ENCODE assay signal across 8 cellular contexts in genomic region chr3:45995370-45996192, GRCh38. TPM values are rescaled to one million over a fixed set of nuclear protein-coding genes. Genes with fewer than 3 reads are reported as not detected.
DNase-seq lines count a peak whose midpoint lies in the region; ATAC-seq lines count a peak whose summit lies in the region.

Gene FYCO1, minus strand, starts transcription at chr3:45995824. Its CDS starts 10,914 bp downstream, at chr3:45984910.

- H3K4me3 Mint-ChIP-seq in CD4-positive, CD25-positive, alpha-beta regulatory T cell = peak within 1 kb of the TSS; percentile 88 to 95 (median 93)

- peaks cover 49% of the 10 kb centered on the region for H3K4me1 ChIP-seq in CD4-positive, CD25-positive, alpha-beta regulatory T cell (ENCODE audit: control insufficient read depth, insufficient read depth, low read length, poor library complexity, severe bottlenecking)
- H3K4me1 ChIP-seq in effector memory CD4-positive, alpha-beta T cell (ENCODE audit: control insufficient read depth, insufficient read depth, low read length, poor library complexity, severe bottlenecking) = peaks cover 35% of the 10 kb centered on the region

- ATAC-seq in CD4-positive, CD25-positive, alpha-beta regulatory T cell (ENCODE audit: low read depth in 2 of 2) = peak; percentile 96 to 97
- ATAC-seq in GM19395 (IDR thresholded peaks at IDR 0.05; ENCODE audit: unreplicated experiment) (peak; percentile 91), HG03558 (IDR thresholded peaks at IDR 0.05; ENCODE audit: extremely low read depth, unreplicated experiment) (peak; percentile 64)

- peak within 1 kb of the TSS; percentile 87 to 97 (median 91) for H3K27ac Mint-ChIP-seq in CD4-positive, CD25-positive, alpha-beta regulatory T cell

- H3K36me3 ChIP-seq in CD4-positive, CD25-positive, alpha-beta regulatory T cell (ENCODE audit: control insufficient read depth, insufficient read depth, low read length) = no peaks in the 10 kb centered on the region
- no peaks in the 10 kb centered on the region for H3K36me3 ChIP-seq in effector memory CD4-positive, alpha-beta T cell (ENCODE audit: control insufficient read depth, insufficient read depth, low read length)

- peak within 1 kb of the TSS; percentile 93 for H3K27ac ChIP-seq in CD4-positive, CD25-positive, alpha-beta regulatory T cell (ENCODE audit: insufficient read depth, low read length, poor library complexity, severe bottlenecking)
- peak within 1 kb of the TSS; percentile 91 for H3K27ac ChIP-seq in effector memory CD4-positive, alpha-beta T cell (ENCODE audit: insufficient read depth, low read length, poor library complexity, severe bottlenecking)

- H3K27me3 ChIP-seq in CD4-positive, CD25-positive, alpha-beta regulatory T cell (ENCODE audit: control insufficient read depth, insufficient read depth, low read length) = no peaks in the 10 kb centered on the region
- no peaks in the 10 kb centered on the region for H3K27me3 ChIP-seq in effector memory CD4-positive, alpha-beta T cell (replicated peaks; ENCODE audit: control insufficient read depth, insufficient read depth, low read length, poor library complexity, severe bottlenecking)

- no peaks in the 10 kb centered on the region for H3K9me3 ChIP-seq in CD4-positive, CD25-positive, alpha-beta regulatory T cell (ENCODE audit: control insufficient read depth in 2 of 2, low read length in 2 of 2)
- H3K9me3 ChIP-seq in effector memory CD4-positive, alpha-beta T cell (ENCODE audit: control insufficient read depth, low read length) = no peaks in the 10 kb centered on the region

- CTCF ChIA-PET in activated CD8-positive, alpha-beta memory T cell treated with anti-CD3 and anti-CD28 coated beads for 36 hours (lab: Charles Lee) = interaction anchor here (1.0 to 3.1 kb wide), 6 partner anchors 14 to 218 kb away, joined by 3 to 12 read pairs (median 6); no protein-coding TSS in a partner anchor

- POLR2A ChIA-PET in activated CD8-positive, alpha-beta memory T cell treated with anti-CD3 and anti-CD28 coated beads for 36 hours (lab: Charles Lee) = interaction anchor here (1.3 to 1.4 kb wide), 2 partner anchors 9 to 23 kb away, joined by 3 to 4 read pairs; no protein-coding TSS in a partner anchor

- no peaks in the 10 kb centered on the region for H3K27me3 Mint-ChIP-seq in CD4-positive, CD25-positive, alpha-beta regulatory T cell

- H3K36me3 Mint-ChIP-seq in CD4-positive, CD25-positive, alpha-beta regulatory T cell = peaks cover under 1% of the 10 kb centered on the region

- H3K4me3 ChIP-seq in CD4-positive, CD25-positive, alpha-beta regulatory T cell (ENCODE audit: low read depth, low read length) = peak within 1 kb of the TSS; percentile 81
- peak within 1 kb of the TSS; percentile 95 for H3K4me3 ChIP-seq in effector memory CD4-positive, alpha-beta T cell (ENCODE audit: insufficient read depth, low read depth, low read length, poor library complexity, severe bottlenecking)

- DNase-seq in CD4-positive, CD25-positive, alpha-beta regulatory T cell = peak; percentile 84 to 94 (median 86)
- DNase-seq in NOMO-1 (lab: John Stamatoyannopoulos, UW; ENCODE audit: unreplicated experiment in 2 of 2) = peak; percentile 91 to 92
- DNase-seq in effector memory CD4-positive, alpha-beta T cell = peak; percentile 67 to 82 (median 73)
- peak; percentile 92 for DNase-seq in lung microvascular endothelial cell (ENCODE audit: low read depth in 2 of 2)
- peak; percentile 78 to 90 (median 81) for DNase-seq in stimulated activated CD4-positive, alpha-beta T cell treated with anti-CD3 and anti-CD28 coated beads, TNF-alpha, amount 100 ng/mL, for 48 hours (ENCODE audit: low read depth in 3 of 3)

- peaks cover 12 to 52% (median 34%) of the 10 kb centered on the region in 4 donors for H3K4me1 Mint-ChIP-seq in CD4-positive, CD25-positive, alpha-beta regulatory T cell

- no peaks in the 10 kb centered on the region for H3K9me3 Mint-ChIP-seq in CD4-positive, CD25-positive, alpha-beta regulatory T cell

RNA-seq across cellular contexts. Expression of gene FYCO1, which starts in this region (rescaled TPM):
- 42.5 TPM for total RNA-seq in CD4-positive, CD25-positive, alpha-beta regulatory T cell
- polyA plus RNA-seq in CD4-positive, CD25-positive, alpha-beta regulatory T cell = 1 to 10 TPM; 2.1 to 3.3 (median 2.4) TPM
- 10 to 100 TPM; 12.1 to 14.5 TPM for total RNA-seq in activated CD8-positive, alpha-beta memory T cell treated with anti-CD3 and anti-CD28 coated beads for 36 hours
- total RNA-seq in lung microvascular endothelial cell = 9.6 and 11.5 TPM in 2 replicates

Comparison
In these comparisons a context has a peak if more than half of its experiments do, and no peak if none do; other contexts are left out.
1. Peak in every context shown above with its lines: DNase-seq, ATAC-seq, H3K4me3 ChIP-seq and H3K27ac ChIP-seq.